Comparison of ENCODE assay signal across 1 cellular context in the genomic region with DNA sequence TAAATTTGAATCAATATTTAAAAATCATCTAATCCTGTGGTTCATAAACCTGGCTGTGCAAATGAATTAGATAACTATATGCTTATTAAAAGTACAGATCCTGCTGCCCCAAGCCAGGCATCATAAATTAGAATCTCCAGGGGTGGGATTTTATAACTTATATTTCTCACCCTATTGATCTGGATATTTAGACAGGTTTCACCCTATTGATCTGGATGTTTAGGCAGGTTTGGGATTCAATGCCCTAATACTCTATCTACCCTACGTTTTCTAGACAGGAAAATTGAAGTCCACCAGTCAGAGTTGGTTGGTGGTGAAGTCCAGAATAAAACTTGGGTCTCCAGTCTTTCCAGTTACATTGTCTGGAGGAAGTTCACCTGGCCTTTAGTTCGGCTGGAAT.
TF ChIP-seq lines count a peak whose summit lies in the region.

No MANE protein-coding gene starts in this region.

TF ChIP-seq in HepG2, 621 proteins besides CTCF, POLR2A, EP300 and RAD21:
- TF ChIP-seq, protein P1, sequence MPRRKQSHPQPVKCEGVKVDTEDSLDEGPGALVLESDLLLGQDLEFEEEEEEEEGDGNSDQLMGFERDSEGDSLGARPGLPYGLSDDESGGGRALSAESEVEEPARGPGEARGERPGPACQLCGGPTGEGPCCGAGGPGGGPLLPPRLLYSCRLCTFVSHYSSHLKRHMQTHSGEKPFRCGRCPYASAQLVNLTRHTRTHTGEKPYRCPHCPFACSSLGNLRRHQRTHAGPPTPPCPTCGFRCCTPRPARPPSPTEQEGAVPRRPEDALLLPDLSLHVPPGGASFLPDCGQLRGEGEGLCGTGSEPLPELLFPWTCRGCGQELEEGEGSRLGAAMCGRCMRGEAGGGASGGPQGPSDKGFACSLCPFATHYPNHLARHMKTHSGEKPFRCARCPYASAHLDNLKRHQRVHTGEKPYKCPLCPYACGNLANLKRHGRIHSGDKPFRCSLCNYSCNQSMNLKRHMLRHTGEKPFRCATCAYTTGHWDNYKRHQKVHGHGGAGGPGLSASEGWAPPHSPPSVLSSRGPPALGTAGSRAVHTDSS (CRISPR knock-in tag; conservative IDR thresholded peaks at IDR 0.05): no peak
- no peak for TF ChIP-seq MIXL1 (CRISPR knock-in tag; IDR thresholded peaks at IDR 0.05)
- no peak for TF ChIP-seq NFE2L2 (IDR thresholded peaks at IDR 0.05; ENCODE audit: low read length)
- TF ChIP-seq ONECUT2 (CRISPR knock-in tag; IDR thresholded peaks at IDR 0.05): peak; percentile 40; the same call in 1 of the 2 replicates
- TF ChIP-seq STAT5B (CRISPR knock-in tag; IDR thresholded peaks at IDR 0.05): no peak
- TF ChIP-seq NR2F6 (IDR thresholded peaks at IDR 0.05): peak; percentile 86
- no peak for TF ChIP-seq NR2F6 (CRISPR knock-in tag; IDR thresholded peaks at IDR 0.05)
- peak; percentile 39; the same call in 1 of the 2 replicates for TF ChIP-seq TCF7 (IDR thresholded peaks at IDR 0.05; ENCODE audit: low read depth)
- TF ChIP-seq NR2F2 (IDR thresholded peaks at IDR 0.05; ENCODE audit: borderline replicate concordance, low read depth): peak; percentile 96
- TF ChIP-seq HHEX (CRISPR knock-in tag; IDR thresholded peaks at IDR 0.05): peak; percentile 83
- TF ChIP-seq, protein P2, sequence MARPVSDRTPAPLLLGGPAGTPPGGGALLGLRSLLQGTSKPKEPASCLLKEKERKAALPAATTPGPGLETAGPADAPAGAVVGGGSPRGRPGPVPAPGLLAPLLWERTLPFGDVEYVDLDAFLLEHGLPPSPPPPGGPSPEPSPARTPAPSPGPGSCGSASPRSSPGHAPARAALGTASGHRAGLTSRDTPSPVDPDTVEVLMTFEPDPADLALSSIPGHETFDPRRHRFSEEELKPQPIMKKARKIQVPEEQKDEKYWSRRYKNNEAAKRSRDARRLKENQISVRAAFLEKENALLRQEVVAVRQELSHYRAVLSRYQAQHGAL (CRISPR knock-in tag; IDR thresholded peaks at IDR 0.05; ENCODE audit: not compliant biosample characterization): no peak
- peak; percentile 86 for TF ChIP-seq KAT2B (IDR thresholded peaks at IDR 0.05; ENCODE audit: borderline replicate concordance, low read depth, low read length)
- TF ChIP-seq MYNN (CRISPR knock-in tag; IDR thresholded peaks at IDR 0.05; ENCODE audit: low read depth): no peak
